In genomic region chr6:163413345-163414116, GRCh38 we compare ENCODE assay signal across 1 cellular context.
A peak's percentile ranks its signal among the peaks of the same experiment; 100 is the strongest.
TF ChIP-seq lines count a peak whose summit lies in the region.

No MANE protein-coding gene starts in this region.

TF ChIP-seq in H1, 55 proteins besides CTCF, POLR2A, EP300 and RAD21:
- TF ChIP-seq CTBP2 (IDR thresholded peaks at IDR 0.05; ENCODE audit: borderline replicate concordance, insufficient read depth, insufficient read length, low read length) (no peak), ASH2L (IDR thresholded peaks at IDR 0.05; ENCODE audit: low read length) (peak; percentile 97), EZH2 (IDR thresholded peaks at IDR 0.05; ENCODE audit: low read depth, low read length, severe bottlenecking) (no peak), TAF1 (IDR thresholded peaks at IDR 0.05; ENCODE audit: low read depth, low read length) (no peak), KDM4A (IDR thresholded peaks at IDR 0.05; ENCODE audit: low read depth, low read length, severe bottlenecking) (peak; percentile 70), FOSL1 (IDR thresholded peaks at IDR 0.05; ENCODE audit: insufficient read depth, low read depth, low read length) (no peak), SUZ12 (IDR thresholded peaks at IDR 0.05; ENCODE audit: low read length) (no peak; the same call in 1 of the 2 replicates), RFX5 (IDR thresholded peaks at IDR 0.05; ENCODE audit: borderline replicate concordance, low read depth, low read length) (no peak), CEBPB (IDR thresholded peaks at IDR 0.05; ENCODE audit: low read depth, low read length) (no peak), GABPA (IDR thresholded peaks at IDR 0.05; ENCODE audit: borderline replicate concordance, insufficient read depth, low read length) (no peak), CBX8 (IDR thresholded peaks at IDR 0.05; ENCODE audit: borderline replicate concordance, low read depth, low read length) (no peak), RNF2 (IDR thresholded peaks at IDR 0.05; ENCODE audit: borderline replicate concordance, low read depth, low read length, missing control alignments, poor library complexity, severe bottlenecking) (no peak), SIX5 (IDR thresholded peaks at IDR 0.05; ENCODE audit: low read depth, low read length) (no peak), ZNF274 (IDR thresholded peaks at IDR 0.05; ENCODE audit: borderline replicate concordance, extremely low read depth, low read length) (no peak), MAFK (IDR thresholded peaks at IDR 0.05; ENCODE audit: low read depth, low read length) (no peak), JUND (IDR thresholded peaks at IDR 0.05; ENCODE audit: low read length) (no peak), CHD1 (IDR thresholded peaks at IDR 0.05; ENCODE audit: low read depth, low read length) (no peak), POLR2AphosphoS5 (IDR thresholded peaks at IDR 0.05; ENCODE audit: low read depth, low read length) (peak; percentile 39; the same call in 1 of the 2 replicates), CBX5 (IDR thresholded peaks at IDR 0.05; ENCODE audit: low read depth, low read length) (no peak), POU5F1 (IDR thresholded peaks at IDR 0.05; ENCODE audit: low read depth, low read length) (no peak), USF2 (IDR thresholded peaks at IDR 0.05; ENCODE audit: low read length) (peak; percentile 81), GTF2F1 (IDR thresholded peaks at IDR 0.05; ENCODE audit: borderline replicate concordance, low read depth, low read length) (no peak), SIN3A (conservative IDR thresholded peaks at IDR 0.05 in 1 of 2, IDR thresholded peaks at IDR 0.05 in 1 of 2; ENCODE audit: low read depth in 1 of 2, low read length in 2 of 2) (0 out of 4 replicates have a peak, but pooled peaks of 1 of the 2 experiments have one; percentile 23), HDAC2 (IDR thresholded peaks at IDR 0.05; ENCODE audit: borderline replicate concordance in 1 of 2, low read depth in 2 of 2, low read length in 2 of 2) (peak; percentile 80 to 86; a peak in 3 of 4 replicates), SIRT6 (IDR thresholded peaks at IDR 0.05; ENCODE audit: low read length) (no peak), SRF (IDR thresholded peaks at IDR 0.05; ENCODE audit: low read depth, low read length) (no peak), HDAC6 (IDR thresholded peaks at IDR 0.05; ENCODE audit: low read depth, low read length) (no peak), JUN (IDR thresholded peaks at IDR 0.05; ENCODE audit: low read depth, low read length) (no peak), TAF7 (optimal IDR thresholded peaks at IDR 0.05; ENCODE audit: borderline replicate concordance, low read depth, low read length) (no peak), SP4 (IDR thresholded peaks at IDR 0.05; ENCODE audit: low read length) (no peak), NANOG (IDR thresholded peaks at IDR 0.05; ENCODE audit: insufficient read depth, low read depth, low read length, poor library complexity, severe bottlenecking) (no peak), CHD2 (IDR thresholded peaks at IDR 0.05; ENCODE audit: low read length) (no peak), SP1 (IDR thresholded peaks at IDR 0.05; ENCODE audit: low read depth, low read length) (no peak), NRF1 (IDR thresholded peaks at IDR 0.05; ENCODE audit: low read depth, low read length) (peak; percentile 49; the same call in 1 of the 2 replicates), YY1 (IDR thresholded peaks at IDR 0.05; ENCODE audit: low read depth, low read length) (no peak), EGR1 (IDR thresholded peaks at IDR 0.05; ENCODE audit: borderline replicate concordance, low read depth, low read length) (peak; percentile 28; the same call in 1 of the 2 replicates), PHF8 (conservative IDR thresholded peaks at IDR 0.05; ENCODE audit: low read depth, low read length) (peak; percentile 81), ATF2 (IDR thresholded peaks at IDR 0.05; ENCODE audit: low read length) (no peak), BRCA1 (IDR thresholded peaks at IDR 0.05; ENCODE audit: low read depth, low read length) (no peak), BACH1 (IDR thresholded peaks at IDR 0.05; ENCODE audit: low read length) (peak; percentile 90), KDM1A (IDR thresholded peaks at IDR 0.05; ENCODE audit: borderline replicate concordance, low read length) (peak; percentile 18; the same call in 1 of the 2 replicates), TBP (IDR thresholded peaks at IDR 0.05; ENCODE audit: low read depth, low read length) (no peak), TCF12 (IDR thresholded peaks at IDR 0.05; ENCODE audit: low read depth, low read length) (no peak), SAP30 (IDR thresholded peaks at IDR 0.05; ENCODE audit: insufficient read depth, insufficient replicate concordance, low read length) (no peak), RBBP5 (IDR thresholded peaks at IDR 0.05; ENCODE audit: borderline replicate concordance, low read depth, low read length) (peak; percentile 75; the same call in 1 of the 2 replicates), TEAD4 (IDR thresholded peaks at IDR 0.05; ENCODE audit: low read depth, low read length) (0 out of 2 replicates have a peak, but pooled peaks have one; percentile 2), KDM5A (IDR thresholded peaks at IDR 0.05; ENCODE audit: low read length) (no peak), CREB1 (IDR thresholded peaks at IDR 0.05) (no peak; the same call in 1 of the 2 replicates), RXRA (IDR thresholded peaks at IDR 0.05; ENCODE audit: insufficient read depth, low read depth, low read length) (no peak), SP2 (IDR thresholded peaks at IDR 0.05; ENCODE audit: low read length) (no peak), BCL11A (IDR thresholded peaks at IDR 0.05; ENCODE audit: low read depth in 2 of 2, low read length in 2 of 2) (no peak)
- TF ChIP-seq, protein P1, sequence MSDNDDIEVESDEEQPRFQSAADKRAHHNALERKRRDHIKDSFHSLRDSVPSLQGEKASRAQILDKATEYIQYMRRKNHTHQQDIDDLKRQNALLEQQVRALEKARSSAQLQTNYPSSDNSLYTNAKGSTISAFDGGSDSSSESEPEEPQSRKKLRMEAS (IDR thresholded peaks at IDR 0.05) = peak; percentile 74
- TF ChIP-seq, protein P2, sequence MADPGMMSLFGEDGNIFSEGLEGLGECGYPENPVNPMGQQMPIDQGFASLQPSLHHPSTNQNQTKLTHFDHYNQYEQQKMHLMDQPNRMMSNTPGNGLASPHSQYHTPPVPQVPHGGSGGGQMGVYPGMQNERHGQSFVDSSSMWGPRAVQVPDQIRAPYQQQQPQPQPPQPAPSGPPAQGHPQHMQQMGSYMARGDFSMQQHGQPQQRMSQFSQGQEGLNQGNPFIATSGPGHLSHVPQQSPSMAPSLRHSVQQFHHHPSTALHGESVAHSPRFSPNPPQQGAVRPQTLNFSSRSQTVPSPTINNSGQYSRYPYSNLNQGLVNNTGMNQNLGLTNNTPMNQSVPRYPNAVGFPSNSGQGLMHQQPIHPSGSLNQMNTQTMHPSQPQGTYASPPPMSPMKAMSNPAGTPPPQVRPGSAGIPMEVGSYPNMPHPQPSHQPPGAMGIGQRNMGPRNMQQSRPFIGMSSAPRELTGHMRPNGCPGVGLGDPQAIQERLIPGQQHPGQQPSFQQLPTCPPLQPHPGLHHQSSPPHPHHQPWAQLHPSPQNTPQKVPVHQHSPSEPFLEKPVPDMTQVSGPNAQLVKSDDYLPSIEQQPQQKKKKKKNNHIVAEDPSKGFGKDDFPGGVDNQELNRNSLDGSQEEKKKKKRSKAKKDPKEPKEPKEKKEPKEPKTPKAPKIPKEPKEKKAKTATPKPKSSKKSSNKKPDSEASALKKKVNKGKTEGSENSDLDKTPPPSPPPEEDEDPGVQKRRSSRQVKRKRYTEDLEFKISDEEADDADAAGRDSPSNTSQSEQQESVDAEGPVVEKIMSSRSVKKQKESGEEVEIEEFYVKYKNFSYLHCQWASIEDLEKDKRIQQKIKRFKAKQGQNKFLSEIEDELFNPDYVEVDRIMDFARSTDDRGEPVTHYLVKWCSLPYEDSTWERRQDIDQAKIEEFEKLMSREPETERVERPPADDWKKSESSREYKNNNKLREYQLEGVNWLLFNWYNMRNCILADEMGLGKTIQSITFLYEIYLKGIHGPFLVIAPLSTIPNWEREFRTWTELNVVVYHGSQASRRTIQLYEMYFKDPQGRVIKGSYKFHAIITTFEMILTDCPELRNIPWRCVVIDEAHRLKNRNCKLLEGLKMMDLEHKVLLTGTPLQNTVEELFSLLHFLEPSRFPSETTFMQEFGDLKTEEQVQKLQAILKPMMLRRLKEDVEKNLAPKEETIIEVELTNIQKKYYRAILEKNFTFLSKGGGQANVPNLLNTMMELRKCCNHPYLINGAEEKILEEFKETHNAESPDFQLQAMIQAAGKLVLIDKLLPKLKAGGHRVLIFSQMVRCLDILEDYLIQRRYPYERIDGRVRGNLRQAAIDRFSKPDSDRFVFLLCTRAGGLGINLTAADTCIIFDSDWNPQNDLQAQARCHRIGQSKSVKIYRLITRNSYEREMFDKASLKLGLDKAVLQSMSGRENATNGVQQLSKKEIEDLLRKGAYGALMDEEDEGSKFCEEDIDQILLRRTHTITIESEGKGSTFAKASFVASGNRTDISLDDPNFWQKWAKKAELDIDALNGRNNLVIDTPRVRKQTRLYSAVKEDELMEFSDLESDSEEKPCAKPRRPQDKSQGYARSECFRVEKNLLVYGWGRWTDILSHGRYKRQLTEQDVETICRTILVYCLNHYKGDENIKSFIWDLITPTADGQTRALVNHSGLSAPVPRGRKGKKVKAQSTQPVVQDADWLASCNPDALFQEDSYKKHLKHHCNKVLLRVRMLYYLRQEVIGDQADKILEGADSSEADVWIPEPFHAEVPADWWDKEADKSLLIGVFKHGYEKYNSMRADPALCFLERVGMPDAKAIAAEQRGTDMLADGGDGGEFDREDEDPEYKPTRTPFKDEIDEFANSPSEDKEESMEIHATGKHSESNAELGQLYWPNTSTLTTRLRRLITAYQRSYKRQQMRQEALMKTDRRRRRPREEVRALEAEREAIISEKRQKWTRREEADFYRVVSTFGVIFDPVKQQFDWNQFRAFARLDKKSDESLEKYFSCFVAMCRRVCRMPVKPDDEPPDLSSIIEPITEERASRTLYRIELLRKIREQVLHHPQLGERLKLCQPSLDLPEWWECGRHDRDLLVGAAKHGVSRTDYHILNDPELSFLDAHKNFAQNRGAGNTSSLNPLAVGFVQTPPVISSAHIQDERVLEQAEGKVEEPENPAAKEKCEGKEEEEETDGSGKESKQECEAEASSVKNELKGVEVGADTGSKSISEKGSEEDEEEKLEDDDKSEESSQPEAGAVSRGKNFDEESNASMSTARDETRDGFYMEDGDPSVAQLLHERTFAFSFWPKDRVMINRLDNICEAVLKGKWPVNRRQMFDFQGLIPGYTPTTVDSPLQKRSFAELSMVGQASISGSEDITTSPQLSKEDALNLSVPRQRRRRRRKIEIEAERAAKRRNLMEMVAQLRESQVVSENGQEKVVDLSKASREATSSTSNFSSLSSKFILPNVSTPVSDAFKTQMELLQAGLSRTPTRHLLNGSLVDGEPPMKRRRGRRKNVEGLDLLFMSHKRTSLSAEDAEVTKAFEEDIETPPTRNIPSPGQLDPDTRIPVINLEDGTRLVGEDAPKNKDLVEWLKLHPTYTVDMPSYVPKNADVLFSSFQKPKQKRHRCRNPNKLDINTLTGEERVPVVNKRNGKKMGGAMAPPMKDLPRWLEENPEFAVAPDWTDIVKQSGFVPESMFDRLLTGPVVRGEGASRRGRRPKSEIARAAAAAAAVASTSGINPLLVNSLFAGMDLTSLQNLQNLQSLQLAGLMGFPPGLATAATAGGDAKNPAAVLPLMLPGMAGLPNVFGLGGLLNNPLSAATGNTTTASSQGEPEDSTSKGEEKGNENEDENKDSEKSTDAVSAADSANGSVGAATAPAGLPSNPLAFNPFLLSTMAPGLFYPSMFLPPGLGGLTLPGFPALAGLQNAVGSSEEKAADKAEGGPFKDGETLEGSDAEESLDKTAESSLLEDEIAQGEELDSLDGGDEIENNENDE (IDR thresholded peaks at IDR 0.05; ENCODE audit: insufficient replicate concordance, low read length) = no peak
- TF ChIP-seq, protein P3, sequence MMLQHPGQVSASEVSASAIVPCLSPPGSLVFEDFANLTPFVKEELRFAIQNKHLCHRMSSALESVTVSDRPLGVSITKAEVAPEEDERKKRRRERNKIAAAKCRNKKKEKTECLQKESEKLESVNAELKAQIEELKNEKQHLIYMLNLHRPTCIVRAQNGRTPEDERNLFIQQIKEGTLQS (IDR thresholded peaks at IDR 0.05; ENCODE audit: insufficient read depth, low read depth, low read length) = peak; percentile 69; the same call in 1 of the 2 replicates
- TF ChIP-seq, protein P4, sequence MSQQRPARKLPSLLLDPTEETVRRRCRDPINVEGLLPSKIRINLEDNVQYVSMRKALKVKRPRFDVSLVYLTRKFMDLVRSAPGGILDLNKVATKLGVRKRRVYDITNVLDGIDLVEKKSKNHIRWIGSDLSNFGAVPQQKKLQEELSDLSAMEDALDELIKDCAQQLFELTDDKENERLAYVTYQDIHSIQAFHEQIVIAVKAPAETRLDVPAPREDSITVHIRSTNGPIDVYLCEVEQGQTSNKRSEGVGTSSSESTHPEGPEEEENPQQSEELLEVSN (IDR thresholded peaks at IDR 0.05) = peak; percentile 71
